8 cellular contexts compared by ENCODE assay signal in genomic region chr1:179079113-179079761, GRCh38. TPM values are rescaled to one million over a fixed set of nuclear protein-coding genes. Genes with fewer than 3 reads are reported as not detected.
DNase-seq lines count a peak whose midpoint lies in the region; ATAC-seq, FAIRE-seq and TF ChIP-seq lines count a peak whose summit lies in the region.

No MANE protein-coding gene starts in this region.

- H4K20me1 ChIP-seq in GM23338 (replicated peaks; ENCODE audit: insufficient read depth) (no peaks in the 10 kb centered on the region), mammary epithelial cell (ENCODE audit: insufficient read depth, low read length) (no peaks in the 10 kb centered on the region)

- dilution Hi-C loops in mammary epithelial cell (cut with HindIII; ENCODE audit: low sequenced_read_pairs): no loop called here

- POLR2A ChIA-PET in CD8-positive, alpha-beta T cell (lab: Charles Lee): interaction anchor here (0.6 kb wide), 1 partner anchor 144 kb away, joined by 6 read pairs; no protein-coding TSS in a partner anchor

- H3K79me2 ChIP-seq in GM23338 (replicated peaks; ENCODE audit: insufficient read depth) (0 out of 2 replicates have a peak, but pooled peaks cover 2% of the 10 kb centered on the region), mammary epithelial cell (ENCODE audit: insufficient read depth, low read length) (peaks cover 21% of the 10 kb centered on the region)

- CTCF ChIA-PET in CD8-positive, alpha-beta T cell (lab: Charles Lee): interaction anchor here (0.7 to 8.1 kb wide), 19 partner anchors 8 to 736 kb away, joined by 3 to 95 read pairs (median 4); partner anchors contain the start of gene AXDND1
- CTCF ChIA-PET in mammary epithelial cell (lab: Charles Lee; ENCODE audit: low non-redundant PET): interaction anchor here (0.6 kb wide), 1 partner anchor 17 kb away, joined by 4 read pairs; no protein-coding TSS in a partner anchor

- in situ Hi-C loops in mammary epithelial cell (cut with MboI; ENCODE audit: low sequenced_read_pairs in 2 of 2): loop anchor here in 1 of 2 donors (25.0 kb wide), 1 partner anchor 283 kb away; the partner anchor contains the start of gene AXDND1

- H3K9ac ChIP-seq in mammary epithelial cell (ENCODE audit: insufficient read depth, low read length) (no peak overlapping the region), kidney (ENCODE audit: low read length in 2 of 2) (no peak overlapping the region)

- peaks cover 6% of the 10 kb centered on the region for H3K36me3 Mint-ChIP-seq in CD8-positive, alpha-beta T cell
- no peaks in the 10 kb centered on the region for H3K36me3 Mint-ChIP-seq in GM23338 (ENCODE audit: low read depth)

- DNase-seq in CD8-positive, alpha-beta T cell: peak in 6 of 7 experiments; percentile 15 to 59 (median 48)
- peak; percentile 89 for DNase-seq in GM23338 (ENCODE audit: low spot score)
- DNase-seq in NCI-H2029 (lab: John Stamatoyannopoulos, UW): peak; percentile 12
- peak in 4 of 5 donors; percentile 24 to 70 (median 40) for DNase-seq in T-helper 1 cell
- peak; percentile 61 for DNase-seq in mammary epithelial cell
- DNase-seq in kidney: no peak
- peak; percentile 38 for DNase-seq in stimulated activated CD4-positive, alpha-beta T cell treated with anti-CD3 and anti-CD28 coated beads, Interleukin-2, amount 100 ng/mL, for 4 hours (ENCODE audit: low read depth)

- H3K4me1 Mint-ChIP-seq in CD8-positive, alpha-beta T cell (ENCODE audit: low read depth): peaks cover 29% of the 10 kb centered on the region
- peaks cover 14% of the 10 kb centered on the region for H3K4me1 Mint-ChIP-seq in GM23338

- H3K36me3 ChIP-seq in CD8-positive, alpha-beta T cell (ENCODE audit: insufficient read depth, low read length): no peaks in the 10 kb centered on the region
- H3K36me3 ChIP-seq in GM23338 (ENCODE audit: insufficient read depth): no peaks in the 10 kb centered on the region; the same call in 1 of the 2 replicates
- no peaks in the 10 kb centered on the region for H3K36me3 ChIP-seq in mammary epithelial cell (ENCODE audit: insufficient read depth, low read length)
- no peaks in the 10 kb centered on the region for H3K36me3 ChIP-seq in kidney (ENCODE audit: control insufficient read depth in 1 of 2, insufficient read depth in 2 of 2, low read length in 2 of 2)

- H3K4me1 ChIP-seq in CD8-positive, alpha-beta T cell (ENCODE audit: insufficient read depth, low read length): peaks cover 20% of the 10 kb centered on the region
- no peaks in the 10 kb centered on the region; the same call in 1 of the 2 replicates for H3K4me1 ChIP-seq in GM23338 (ENCODE audit: insufficient read depth)
- peaks cover 5% of the 10 kb centered on the region for H3K4me1 ChIP-seq in mammary epithelial cell (ENCODE audit: insufficient read depth, low read length)
- peaks cover 6 to 15% of the 10 kb centered on the region in 2 donors for H3K4me1 ChIP-seq in kidney (ENCODE audit: control insufficient read depth in 1 of 2, insufficient read depth in 1 of 2, low read depth in 1 of 2, low read length in 2 of 2)

- peak overlapping the region; percentile 15 for H3K27ac Mint-ChIP-seq in CD8-positive, alpha-beta T cell
- no peak overlapping the region for H3K27ac Mint-ChIP-seq in GM23338

- 43% methylated on average over 13 of the region's 18 CpGs for WGBS in mammary epithelial cell (ENCODE audit: low coverage, missing lambda C conversion rate)

- H2AFZ ChIP-seq in GM23338 (no peak overlapping the region), mammary epithelial cell (ENCODE audit: low read depth, low read length) (no peak overlapping the region)

- no peak overlapping the region for H3K27ac ChIP-seq in CD8-positive, alpha-beta T cell (ENCODE audit: low read depth, low read length)
- no peak overlapping the region for H3K27ac ChIP-seq in GM23338 (ENCODE audit: low read depth)
- no peak overlapping the region for H3K27ac ChIP-seq in mammary epithelial cell (ENCODE audit: insufficient read depth, low read depth, low read length)
- no peak overlapping the region for H3K27ac ChIP-seq in kidney (ENCODE audit: low read depth in 2 of 2, low read length in 2 of 2)

- peaks cover 5% of the 10 kb centered on the region; the same call in 1 of the 2 replicates for H3F3A ChIP-seq in GM23338 (replicated peaks; ENCODE audit: low read depth)

- no peaks in the 10 kb centered on the region for H3K27me3 ChIP-seq in CD8-positive, alpha-beta T cell (ENCODE audit: insufficient read depth, low read length)
- H3K27me3 ChIP-seq in GM23338 (ENCODE audit: insufficient read depth) (0 out of 2 replicates have a peak, but pooled peaks cover 4% of the 10 kb centered on the region), mammary epithelial cell (ENCODE audit: insufficient read depth, low read length) (no peaks in the 10 kb centered on the region)

- no peaks in the 10 kb centered on the region for H3K9me3 ChIP-seq in CD8-positive, alpha-beta T cell (ENCODE audit: low read length)
- H3K9me3 ChIP-seq in mammary epithelial cell (replicated peaks; ENCODE audit: insufficient read depth, low read length) (no peaks in the 10 kb centered on the region), kidney (ENCODE audit: control insufficient read depth in 1 of 2, low read length in 2 of 2) (no peaks in the 10 kb centered on the region)

- no peak overlapping the region for H3K4me3 ChIP-seq in CD8-positive, alpha-beta T cell (ENCODE audit: low read depth, low read length)
- no peak overlapping the region for H3K4me3 ChIP-seq in GM23338
- no peak overlapping the region for H3K4me3 ChIP-seq in mammary epithelial cell (replicated peaks in 1 of 3; ENCODE audit: insufficient read depth in 1 of 3, low read depth in 2 of 3, low read length in 3 of 3)
- no peak overlapping the region for H3K4me3 ChIP-seq in kidney (ENCODE audit: low read length in 2 of 2)

- H3K4me2 ChIP-seq in GM23338 (no peak overlapping the region), mammary epithelial cell (ENCODE audit: insufficient read depth, low read depth, low read length) (no peak overlapping the region)

- no peaks in the 10 kb centered on the region for H3K9me2 ChIP-seq in GM23338 (ENCODE audit: insufficient read depth)

- FAIRE-seq in kidney (lab: Jason Lieb, UNC): peak; percentile 46

- no TSS peak for BruUV-seq in mammary epithelial cell (replicated peaks; lab: Mats Ljungman, UMichigan)

- H3K9me3 Mint-ChIP-seq in CD8-positive, alpha-beta T cell: no peaks in the 10 kb centered on the region
- no peaks in the 10 kb centered on the region; the same call in 2 of the 3 replicates for H3K9me3 Mint-ChIP-seq in GM23338

- H3K27me3 Mint-ChIP-seq in CD8-positive, alpha-beta T cell (ENCODE audit: low read depth): no peaks in the 10 kb centered on the region
- H3K27me3 Mint-ChIP-seq in GM23338 (ENCODE audit: insufficient read depth, low read depth, poor library complexity): peaks cover 7% of the 10 kb centered on the region

- H3K4me3 Mint-ChIP-seq in CD8-positive, alpha-beta T cell: no peak overlapping the region
- H3K4me3 Mint-ChIP-seq in GM23338: no peak overlapping the region

- intact Hi-C loops in CD8-positive, alpha-beta T cell (cut with DNase I, micrococcal nuclease): loop anchor here (1.0 to 5.0 kb wide), 5 partner anchors 42 to 732 kb away; partner anchors contain the start of gene SOAT1 (in 1 of the 2)
- intact Hi-C loops in mammary epithelial cell (cut with micrococcal nuclease): loop anchor here (1.0 to 10.0 kb wide), 3 partner anchors 115 to 516 kb away; partner anchors contain the start of gene TDRD5
- intact Hi-C loops in kidney (cut with DNase I): no loop called here

- ATAC-seq in CD8-positive, alpha-beta T cell: peak; percentile 45
- ATAC-seq in GM23338 (peak; percentile 3), GM21447 (IDR thresholded peaks at IDR 0.05; ENCODE audit: unreplicated experiment) (no peak)

- TF ChIP-seq CTCF in CD8-positive, alpha-beta T cell (IDR thresholded peaks at IDR 0.05): peak; percentile 55
- peak; percentile 77 to 85 for TF ChIP-seq CTCF in GM23338 (conservative IDR thresholded peaks at IDR 0.05; ENCODE audit: low read depth in 2 of 2)
- TF ChIP-seq CTCF in mammary epithelial cell (conservative IDR thresholded peaks at IDR 0.05 in 1 of 2, IDR thresholded peaks at IDR 0.05 in 1 of 2; ENCODE audit: extremely low read depth in 1 of 2, insufficient read depth in 1 of 2, low read depth in 1 of 2, low read length in 2 of 2): peak; percentile 73 to 74
- peak; percentile 77 for TF ChIP-seq CTCF in kidney (IDR thresholded peaks at IDR 0.05; ENCODE audit: borderline replicate concordance, extremely low read depth, insufficient read depth)

TF ChIP-seq in GM23338, 12 proteins besides CTCF, POLR2A, EP300 and RAD21 (continues in another document):
- TF ChIP-seq NANOG (IDR thresholded peaks at IDR 0.05; ENCODE audit: borderline replicate concordance): no peak

RNA-seq across cellular contexts. Expression of gene TOR3A, which starts 2.6 kb away (rescaled TPM):
- total RNA-seq in CD8-positive, alpha-beta T cell: 10 to 100 TPM; 15.6 to 16.0 TPM
- total RNA-seq in GM23338 (2014; rRNA removed; shearing (Covaris generic)): 49.7 and 57.6 TPM in 2 replicates
- polyA plus RNA-seq in GM23338 (2016; fragmentation: Nextera tagmentation; extraction: Ambion mirVana) (11.2 TPM in 2 replicates), mammary epithelial cell (34.9 TPM), kidney (ENCODE audit: insufficient read depth, low read depth, low replicate concordance) (23.1 TPM)
- total RNA-seq in mammary epithelial cell (10 to 100 TPM; 33.5 to 38.0 TPM), kidney (33.1 TPM)
- polyA minus RNA-seq in mammary epithelial cell: 96.3 TPM

RNA-seq across cellular contexts. Expression of gene FAM20B, which starts 53.5 kb away (rescaled TPM):
- 10 to 100 TPM; 11.1 to 11.2 TPM for total RNA-seq in CD8-positive, alpha-beta T cell
- 19.9 and 22.5 TPM in 2 replicates for total RNA-seq in GM23338 (2014; rRNA removed; shearing (Covaris generic))
- polyA plus RNA-seq in GM23338 (2016; fragmentation: Nextera tagmentation; extraction: Ambion mirVana) (4.7 and 5.3 TPM in 2 replicates), mammary epithelial cell (18.8 TPM), kidney (ENCODE audit: insufficient read depth, low read depth, low replicate concordance) (17.0 TPM)
- total RNA-seq in mammary epithelial cell (10 to 100 TPM; 36.8 to 44.3 TPM), kidney (50.2 TPM)
- polyA minus RNA-seq in mammary epithelial cell: 33.1 TPM
